ENCODE assay signal across 8 cellular contexts in the genomic region with DNA sequence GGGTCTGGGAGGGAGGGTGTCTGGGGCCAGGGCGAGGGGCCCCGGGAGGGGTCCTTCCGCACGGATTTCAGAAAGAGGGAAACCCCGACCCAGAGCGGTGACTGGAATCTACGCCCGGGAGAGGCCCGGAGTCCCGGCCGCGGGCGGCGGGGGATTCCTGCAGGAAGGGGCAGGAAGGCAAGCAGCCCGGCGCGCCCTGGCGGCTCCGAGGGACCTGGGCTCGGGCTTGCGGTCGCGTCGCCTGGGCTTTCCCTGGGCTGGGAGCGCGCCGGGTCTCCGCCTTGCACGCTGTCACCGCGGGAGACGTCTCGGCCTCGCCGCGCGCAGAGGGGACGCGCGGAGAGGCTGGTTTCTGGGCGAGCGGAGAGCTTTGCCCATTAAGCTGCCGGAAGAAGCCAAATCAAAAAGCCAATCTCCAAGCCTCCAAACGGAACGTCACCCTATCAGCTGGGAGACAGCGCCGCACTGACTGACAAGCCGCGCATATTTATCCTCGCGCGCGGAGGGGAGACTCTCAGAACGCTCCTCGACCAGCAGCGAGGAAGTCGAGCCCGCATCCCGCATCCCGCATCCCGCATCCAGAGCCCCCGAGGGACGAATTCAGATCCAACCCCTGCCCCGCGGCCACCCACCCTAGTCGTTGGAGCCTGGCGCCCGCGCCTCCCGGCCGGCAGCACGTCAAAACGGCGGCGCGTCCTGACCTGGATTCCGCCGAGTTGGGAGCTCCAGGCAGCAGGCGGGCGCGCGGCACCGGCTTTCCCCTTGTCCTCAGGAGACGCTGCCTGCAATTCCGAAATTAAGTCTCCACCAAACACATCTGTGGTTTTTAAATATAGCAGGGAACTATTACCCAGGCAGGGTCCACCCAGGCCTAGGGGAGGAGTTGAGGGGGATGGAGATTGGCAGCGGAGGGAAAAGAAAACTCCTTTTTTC. TPM values are rescaled to one million over a fixed set of nuclear protein-coding genes. Genes with fewer than 3 reads are reported as not detected.
DNase-seq lines count a peak whose midpoint lies in the region; ATAC-seq and TF ChIP-seq lines count a peak whose summit lies in the region.

A gene with protein sequence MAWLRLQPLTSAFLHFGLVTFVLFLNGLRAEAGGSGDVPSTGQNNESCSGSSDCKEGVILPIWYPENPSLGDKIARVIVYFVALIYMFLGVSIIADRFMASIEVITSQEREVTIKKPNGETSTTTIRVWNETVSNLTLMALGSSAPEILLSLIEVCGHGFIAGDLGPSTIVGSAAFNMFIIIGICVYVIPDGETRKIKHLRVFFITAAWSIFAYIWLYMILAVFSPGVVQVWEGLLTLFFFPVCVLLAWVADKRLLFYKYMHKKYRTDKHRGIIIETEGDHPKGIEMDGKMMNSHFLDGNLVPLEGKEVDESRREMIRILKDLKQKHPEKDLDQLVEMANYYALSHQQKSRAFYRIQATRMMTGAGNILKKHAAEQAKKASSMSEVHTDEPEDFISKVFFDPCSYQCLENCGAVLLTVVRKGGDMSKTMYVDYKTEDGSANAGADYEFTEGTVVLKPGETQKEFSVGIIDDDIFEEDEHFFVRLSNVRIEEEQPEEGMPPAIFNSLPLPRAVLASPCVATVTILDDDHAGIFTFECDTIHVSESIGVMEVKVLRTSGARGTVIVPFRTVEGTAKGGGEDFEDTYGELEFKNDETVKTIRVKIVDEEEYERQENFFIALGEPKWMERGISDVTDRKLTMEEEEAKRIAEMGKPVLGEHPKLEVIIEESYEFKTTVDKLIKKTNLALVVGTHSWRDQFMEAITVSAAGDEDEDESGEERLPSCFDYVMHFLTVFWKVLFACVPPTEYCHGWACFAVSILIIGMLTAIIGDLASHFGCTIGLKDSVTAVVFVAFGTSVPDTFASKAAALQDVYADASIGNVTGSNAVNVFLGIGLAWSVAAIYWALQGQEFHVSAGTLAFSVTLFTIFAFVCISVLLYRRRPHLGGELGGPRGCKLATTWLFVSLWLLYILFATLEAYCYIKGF (minus strand): TSS at position 344 of the 933 bp plus-strand sequence. CDS start 20,529 bp downstream, outside the sequence.

- peak in 1 of 2 donors; percentile 17 for TF ChIP-seq POLR2A in gastroesophageal sphincter (IDR thresholded peaks at IDR 0.05)

- H3K27me3 ChIP-seq in neuron (ENCODE audit: insufficient read depth, low read length) (peaks cover 48% of the 10 kb centered on the region), gastroesophageal sphincter (peaks cover 81% of the 10 kb centered on the region)

- DNase-seq in CD1c-positive myeloid dendritic cell (ENCODE audit: extremely low spot score) (peak; percentile 1), GM19238 (ENCODE audit: insufficient read length, low spot score) (peak; percentile 35), NCI-H1694 treated with DMSO at 0.1 percent for 48 hours (lab: John Stamatoyannopoulos, UW) (peak; percentile 96), globus pallidus (ENCODE audit: low spot score) (peak; percentile 68)
- DNase-seq in activated T-helper 2 cell treated with anti-CD3 and anti-CD28 coated beads, Interferon-gamma antibody, Interleukin-2, Interleukin-4, amounts not matched to agents 10 μg/mL and 5 μg/mL and 100 μg/mL, durations not matched to agents 14 hours and 24 hours and 36 hours (ENCODE audit: low spot score), result peak; percentile 9

- 0% methylated on average over 1 of the region's 86 CpGs; no CpG with 5 or more reads in 1 of the 2 donors for WGBS in gastroesophageal sphincter (ENCODE audit: low coverage in 1 of 2), 2 donors

- H3K4me3 Mint-ChIP-seq in activated T-helper 2 cell treated with anti-CD3 and anti-CD28 coated beads, Interferon-gamma antibody, Interleukin-2, Interleukin-4, amounts not matched to agents 10 μg/mL and 5 μg/mL and 100 μg/mL, durations not matched to agents 14 hours and 24 hours and 36 hours (ENCODE audit: low read depth), result peak within 1 kb of the TSS; percentile 82

- H2AFZ ChIP-seq in neuron (ENCODE audit: low read depth, low read length), result peak within 1 kb of the TSS; percentile 89

- H3K4me3 ChIP-seq in neuron (ENCODE audit: low read length) (peak within 1 kb of the TSS; percentile 48), gastroesophageal sphincter (peak within 1 kb of the TSS in 1 of 2 donors; percentile 52)

- peaks cover 69% of the 10 kb centered on the region for H3K27me3 Mint-ChIP-seq in activated T-helper 2 cell treated with anti-CD3 and anti-CD28 coated beads, Interferon-gamma antibody, Interleukin-2, Interleukin-4, amounts not matched to agents 10 μg/mL and 5 μg/mL and 100 μg/mL, durations not matched to agents 14 hours and 24 hours and 36 hours (ENCODE audit: low read depth)

- no peak for TF ChIP-seq EP300 in gastroesophageal sphincter (IDR thresholded peaks at IDR 0.05)

- H3K36me3 Mint-ChIP-seq in activated T-helper 2 cell treated with anti-CD3 and anti-CD28 coated beads, Interferon-gamma antibody, Interleukin-2, Interleukin-4, amounts not matched to agents 10 μg/mL and 5 μg/mL and 100 μg/mL, durations not matched to agents 14 hours and 24 hours and 36 hours (ENCODE audit: low read depth), result no peaks in the 10 kb centered on the region

- no peak for TF ChIP-seq CTCF in gastroesophageal sphincter (IDR thresholded peaks at IDR 0.05)

- H3K9me3 ChIP-seq in neuron (ENCODE audit: low read length) (no peaks in the 10 kb centered on the region), gastroesophageal sphincter (no peaks in the 10 kb centered on the region)

- peak within 1 kb of the TSS; percentile 39 for H3K27ac Mint-ChIP-seq in activated T-helper 2 cell treated with anti-CD3 and anti-CD28 coated beads, Interferon-gamma antibody, Interleukin-2, Interleukin-4, amounts not matched to agents 10 μg/mL and 5 μg/mL and 100 μg/mL, durations not matched to agents 14 hours and 24 hours and 36 hours

- intact Hi-C loops in activated T-helper 2 cell treated with anti-CD3 and anti-CD28 coated beads, Interferon-gamma antibody, Interleukin-2, Interleukin-4, amounts not matched to agents 10 μg/mL and 5 μg/mL and 100 μg/mL, durations not matched to agents 14 hours and 24 hours and 36 hours (cut with micrococcal nuclease), result no loop called here

- ATAC-seq in HG03280 (IDR thresholded peaks at IDR 0.05; ENCODE audit: unreplicated experiment) (no peak), gastroesophageal sphincter (no peak)

- peaks cover 13% of the 10 kb centered on the region for H3K4me1 Mint-ChIP-seq in activated T-helper 2 cell treated with anti-CD3 and anti-CD28 coated beads, Interferon-gamma antibody, Interleukin-2, Interleukin-4, amounts not matched to agents 10 μg/mL and 5 μg/mL and 100 μg/mL, durations not matched to agents 14 hours and 24 hours and 36 hours (ENCODE audit: low read depth)

- peak within 1 kb of the TSS in 1 of 4 donors; percentile 7 for H3K27ac ChIP-seq in gastroesophageal sphincter

- H3K36me3 ChIP-seq in neuron (ENCODE audit: insufficient read depth, low read length), result no peaks in the 10 kb centered on the region
- H3K36me3 ChIP-seq in gastroesophageal sphincter, result no peaks in the 10 kb centered on the region

- H3K9me3 Mint-ChIP-seq in activated T-helper 2 cell treated with anti-CD3 and anti-CD28 coated beads, Interferon-gamma antibody, Interleukin-2, Interleukin-4, amounts not matched to agents 10 μg/mL and 5 μg/mL and 100 μg/mL, durations not matched to agents 14 hours and 24 hours and 36 hours, result no peaks in the 10 kb centered on the region

- H3K4me1 ChIP-seq in neuron (ENCODE audit: insufficient read depth, low read length), result peaks cover 24% of the 10 kb centered on the region
- peaks cover 0 to 30% (median 18%) of the 10 kb centered on the region in 3 donors for H3K4me1 ChIP-seq in gastroesophageal sphincter

RNA-seq across cellular contexts. Expression of the gene that starts here (rescaled TPM):
- 0.32 and 0.37 TPM in 2 replicates for total RNA-seq in activated T-helper 2 cell treated with anti-CD3 and anti-CD28 coated beads, Interferon-gamma antibody, Interleukin-2, Interleukin-4, amounts not matched to agents 10 μg/mL and 5 μg/mL and 100 μg/mL, durations not matched to agents 14 hours and 24 hours and 36 hours
- 1 to 10 TPM in 2 of 4 donors, under 1 TPM in 2; 0.49 to 1.5 (median 0.92) TPM for total RNA-seq in gastroesophageal sphincter

Comparison
In these comparisons a context has a peak if more than half of its experiments do, and no peak if none do; other contexts are left out.
1. Peak in DNase-seq in activated T-helper 2 cell treated with anti-CD3 and anti-CD28 coated beads, Interferon-gamma antibody, Interleukin-2, Interleukin-4, amounts not matched to agents 10 μg/mL and 5 μg/mL and 100 μg/mL, durations not matched to agents 14 hours and 24 hours and 36 hours; RNA of the gene not detected or under 1 TPM.
2. DNase-seq: peak in every context shown above with its lines; median percentile 96 in NCI-H1694 treated with DMSO at 0.1 percent for 48 hours; 68 in globus pallidus; 35 in GM19238; 9 in activated T-helper 2 cell treated with anti-CD3 and anti-CD28 coated beads, Interferon-gamma antibody, Interleukin-2, Interleukin-4, amounts not matched to agents 10 μg/mL and 5 μg/mL and 100 μg/mL, durations not matched to agents 14 hours and 24 hours and 36 hours; 1 in CD1c-positive myeloid dendritic cell.